ENCODE assay signal across 15 cellular contexts in genomic region chr7:130210181-130210935, GRCh38. TPM values are rescaled to one million over a fixed set of nuclear protein-coding genes. Genes with fewer than 3 reads are reported as not detected.
A peak's percentile ranks its signal among the peaks of the same experiment; 100 is the strongest.
DNase-seq lines count a peak whose midpoint lies in the region; ATAC-seq and TF ChIP-seq lines count a peak whose summit lies in the region.
"Had no signal": no experiment of that assay in that cellular context is flagged by ENCODE, and none has a peak within 500 bp of the region (broad histone marks: within the 10 kb centered on the region; RNA-seq: fewer than 3 reads in every experiment).

No MANE protein-coding gene starts in this region.

- POLR2A ChIA-PET in HEK293 (lab: Yijun Ruan, JAX) = no interaction called here

- H3K9me3 ChIP-seq in HEK293 (ENCODE audit: control insufficient read depth, insufficient read depth, low read depth, low read length) = no peaks in the 10 kb centered on the region

- DNase-seq in A172 (ENCODE audit: low spot score) (peak; percentile 34), RPMI7951 (ENCODE audit: low read depth) (peak; percentile 79), fibroblast of the aortic adventitia (ENCODE audit: low read depth) (peak; percentile 17), NCI-H510A treated with DMSO at 0.1 percent for 48 hours (lab: John Stamatoyannopoulos, UW) (no peak), NCI-H2171 (lab: John Stamatoyannopoulos, UW) (no peak), COR-L47 (lab: John Stamatoyannopoulos, UW) (no peak)
- DNase-seq: activated T-cell treated with anti-CD3 and anti-CD28 coated beads for 4 hours, hippocampal formation had no signal

- H3K36me3 ChIP-seq in HEK293 (ENCODE audit: control insufficient read depth in 2 of 2, insufficient read depth in 1 of 2, low read length in 2 of 2) = no peaks in the 10 kb centered on the region

- ATAC-seq in HG03159 (IDR thresholded peaks at IDR 0.05; ENCODE audit: unreplicated experiment) = no peak
- ATAC-seq: Right ventricle myocardium inferior had no signal

- H3K4me1 ChIP-seq in HEK293 (ENCODE audit: control insufficient read depth, insufficient read depth, low read length) = no peaks in the 10 kb centered on the region
- H3K4me1 ChIP-seq: parathyroid adenoma had no signal

- H3K4me3 ChIP-seq in HEK293 (ENCODE audit: low read depth, low read length) (no peak overlapping the region), fibroblast of the aortic adventitia (ENCODE audit: low read depth, low read length) (no peak overlapping the region)
- H3K4me3 ChIP-seq: lung had no signal

- H3K27ac ChIP-seq in HEK293 (ENCODE audit: extremely low read depth, low read depth, low read length) = no peak overlapping the region
- H3K27ac ChIP-seq: parathyroid adenoma, VCaP had no signal

- CTCF ChIA-PET in HEK293 (lab: Yijun Ruan, JAX) = interaction anchor here (0.6 kb wide), 2 partner anchors 41 to 269 kb away, joined by 3 to 4 read pairs; no protein-coding TSS in a partner anchor

- TF ChIP-seq CTCF in HEK293 (tag by site-specific recombination; IDR thresholded peaks at IDR 0.05) (no peak), fibroblast of the aortic adventitia (IDR thresholded peaks at IDR 0.05; ENCODE audit: insufficient read depth, low read length) (no peak)

TF ChIP-seq in HEK293, 187 proteins besides CTCF, POLR2A, EP300 and RAD21:
- TF ChIP-seq ZNF335 (tag by site-specific recombination; conservative IDR thresholded peaks at IDR 0.05) (0 out of 2 replicates have a peak, but pooled peaks have one; percentile 22), PRDM6 (tag by site-specific recombination; IDR thresholded peaks at IDR 0.05) (peak; percentile 77), ZNF114 (tag by site-specific recombination; IDR thresholded peaks at IDR 0.05) (no peak), ZIC2 (tag by site-specific recombination; IDR thresholded peaks at IDR 0.05) (no peak), PRDM1 (tag by site-specific recombination; IDR thresholded peaks at IDR 0.05) (0 out of 2 replicates have a peak, but pooled peaks have one; percentile 32), ZNF146 (tag by site-specific recombination; IDR thresholded peaks at IDR 0.05) (no peak), KLF10 (tag by site-specific recombination; IDR thresholded peaks at IDR 0.05) (peak; percentile 74; the same call in 1 of the 2 replicates), GFI1B (tag by site-specific recombination; IDR thresholded peaks at IDR 0.05) (0 out of 2 replicates have a peak, but pooled peaks have one; percentile 25), FEZF1 (tag by site-specific recombination; IDR thresholded peaks at IDR 0.05) (peak; percentile 78)

RNA-seq across cellular contexts. Expression of gene SSMEM1, which starts 2.7 kb away (rescaled TPM):
- not detected in 2 replicates for total RNA-seq in A172 (2014; rRNA removed; shearing (Covaris generic))
- not detected in 2 replicates for total RNA-seq in RPMI7951 (2014; rRNA removed; shearing (Covaris generic))
- total RNA-seq in fibroblast of the aortic adventitia (ENCODE audit: low replicate concordance) = not detected in 2 replicates
- total RNA-seq: lung, Right ventricle myocardium inferior, urinary bladder had no signal

RNA-seq across cellular contexts. Expression of gene TMEM209, which starts 5.2 kb away (rescaled TPM):
- total RNA-seq in A172 (2014; rRNA removed; shearing (Covaris generic)) = 12.7 and 14.9 TPM in 2 replicates
- total RNA-seq in RPMI7951 (2014; rRNA removed; shearing (Covaris generic)) = 19.3 and 26.7 TPM in 2 replicates
- total RNA-seq in fibroblast of the aortic adventitia (ENCODE audit: low replicate concordance) = 5.2 and 33.4 TPM in 2 replicates

RNA-seq across cellular contexts. Expression of gene CPA2, which starts 56.3 kb away (rescaled TPM):
- total RNA-seq in A172 (2014; rRNA removed; shearing (Covaris generic)) = not detected in 2 replicates
- total RNA-seq in RPMI7951 (2014; rRNA removed; shearing (Covaris generic)) = not detected in 2 replicates
- total RNA-seq in fibroblast of the aortic adventitia (ENCODE audit: low replicate concordance) = not detected in 2 replicates
- total RNA-seq: Right ventricle myocardium inferior, urinary bladder had no signal

Comparison
In these comparisons a context has a peak if more than half of its experiments do, and no peak if none do; other contexts are left out.
1. DNase-seq: peak in A172 (single experiment), RPMI7951 (single experiment) and fibroblast of the aortic adventitia (single experiment); none in NCI-H510A treated with DMSO at 0.1 percent for 48 hours (single experiment), NCI-H2171 (single experiment) and COR-L47 (single experiment).